Comparison of ENCODE assay signal across 19 cellular contexts in the genomic region with DNA sequence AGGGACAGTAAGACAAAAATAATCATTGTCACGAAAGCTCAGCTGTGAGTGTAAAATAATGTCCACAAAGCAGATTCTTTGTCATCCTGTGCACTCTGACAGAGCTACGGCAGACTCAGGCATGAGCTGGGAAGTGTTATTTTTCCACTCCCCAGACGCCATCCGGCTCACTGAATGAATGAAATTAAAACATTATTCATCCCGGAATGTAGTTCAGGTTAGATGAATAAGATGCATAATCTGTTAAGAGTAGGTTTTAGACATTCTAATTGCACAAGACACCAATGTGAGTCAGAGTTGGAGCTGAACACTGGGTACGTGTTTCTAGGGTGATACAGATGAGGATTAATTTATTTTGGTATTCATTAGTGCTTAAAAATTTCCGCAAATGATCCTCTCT.
DNase-seq lines count a peak whose midpoint lies in the region; ATAC-seq and TF ChIP-seq lines count a peak whose summit lies in the region.
"Had no signal": no experiment of that assay in that cellular context is flagged by ENCODE, and none has a peak within 500 bp of the region (broad histone marks: within the 10 kb centered on the region; RNA-seq: fewer than 3 reads in every experiment).

No MANE protein-coding gene starts in this region.

- intact Hi-C loops in prostate gland (cut with DNase I): no loop called here

- no peaks in the 10 kb centered on the region for H3K36me3 ChIP-seq in prostate gland
- H3K36me3 ChIP-seq: BE2C had no signal

- WGBS in prostate gland: 67% methylated on average over 7 of the region's 7 CpGs

- H3K27me3 ChIP-seq in prostate gland (replicated peaks; ENCODE audit: insufficient read depth): no peaks in the 10 kb centered on the region
- H3K27me3 ChIP-seq: BE2C had no signal

- DNase-seq in Ammon's horn (ENCODE audit: low spot score) (peak; percentile 18), NCI-H226 (peak; percentile 76), choroid plexus epithelial cell (ENCODE audit: low read depth) (peak; percentile 63), non-pigmented ciliary epithelial cell (ENCODE audit: low read depth) (peak; percentile 51), prostate gland (ENCODE audit: low spot score) (no peak)
- no peak for DNase-seq in stimulated activated naive CD8-positive, alpha-beta T cell treated with anti-CD3 and anti-CD28 coated beads, Interleukin-15, Interleukin-2, amounts not matched to agents 100 U/mL and 50 U/mL, for 24 hours
- DNase-seq: activated naive CD8-positive, alpha-beta T cell treated with anti-CD3 and anti-CD28 coated beads, Interleukin-2, amount 50 U/mL, for 24 hours; activated T-cell treated with anti-CD3 and anti-CD28 coated beads for 4 hours; BE2C; DND-41; islet precursor cell; NCI-H1694 treated with DMSO at 0.1 percent for 48 hours; NCI-H774; stimulated activated CD4-positive, alpha-beta T cell treated with anti-CD3 and anti-CD28 coated beads, Interleukin-1b, Interleukin-23, amount 100 ng/mL, for 48 hours; stimulated activated CD8-positive, alpha-beta memory T cell treated with anti-CD3 and anti-CD28 coated beads, Interleukin-4, amount 100 ng/mL, for 48 hours had no signal

- H3K27ac ChIP-seq in prostate gland: no peak overlapping the region
- H3K27ac ChIP-seq: SK-N-MC had no signal

- H3K9me3 ChIP-seq in prostate gland: no peaks in the 10 kb centered on the region
- H3K9me3 ChIP-seq: BE2C had no signal

- H3K4me1 ChIP-seq in prostate gland (replicated peaks): no peaks in the 10 kb centered on the region
- H3K4me1 ChIP-seq: BE2C had no signal

- no peak for TF ChIP-seq POLR2A in prostate gland (IDR thresholded peaks at IDR 0.05)

- ATAC-seq in stimulated activated naive CD8-positive, alpha-beta T cell treated with anti-CD3 and anti-CD28 coated beads, Interleukin-15, Interleukin-2, amounts not matched to agents 100 U/mL and 50 U/mL, for 24 hours: no peak
- ATAC-seq in GM21825 (IDR thresholded peaks at IDR 0.05; ENCODE audit: unreplicated experiment) (no peak), HG02642 (IDR thresholded peaks at IDR 0.05; ENCODE audit: poor library complexity, unreplicated experiment) (no peak)
- ATAC-seq: activated naive CD8-positive, alpha-beta T cell treated with anti-CD3 and anti-CD28 coated beads, Interleukin-2, amount 50 U/mL, for 24 hours; K562 had no signal

- H3K4me3 ChIP-seq in choroid plexus epithelial cell (ENCODE audit: low read depth, low read length) (no peak overlapping the region), prostate gland (no peak overlapping the region)
- H3K4me3 ChIP-seq: K562, SK-N-MC had no signal

- TF ChIP-seq CTCF in choroid plexus epithelial cell (conservative IDR thresholded peaks at IDR 0.05; ENCODE audit: low read depth, low read length) (no peak), prostate gland (IDR thresholded peaks at IDR 0.05) (no peak)

Comparison
In these comparisons a context has a peak if more than half of its experiments do, and no peak if none do; other contexts are left out.
1. DNase-seq: peak in Ammon's horn (single experiment), NCI-H226 (single experiment), choroid plexus epithelial cell (single experiment) and non-pigmented ciliary epithelial cell (single experiment); none in stimulated activated naive CD8-positive, alpha-beta T cell treated with anti-CD3 and anti-CD28 coated beads, Interleukin-15, Interleukin-2, amounts not matched to agents 100 U/mL and 50 U/mL, for 24 hours (single experiment) and prostate gland (single experiment).